Comparison of ENCODE assay signal across 16 cellular contexts in genomic region chr6:21444861-21445260, GRCh38.
DNase-seq lines count a peak whose midpoint lies in the region; ATAC-seq, FAIRE-seq and TF ChIP-seq lines count a peak whose summit lies in the region.
"Had no signal": no experiment of that assay in that cellular context is flagged by ENCODE, and none has a peak within 500 bp of the region (broad histone marks: within the 10 kb centered on the region; RNA-seq: fewer than 3 reads in every experiment).

No MANE protein-coding gene starts in this region.

- H3K23ac ChIP-seq in mesendoderm (ENCODE audit: low read length): no peak overlapping the region

- no peak overlapping the region for H3K27ac Mint-ChIP-seq in GM23338
- H3K27ac Mint-ChIP-seq: B cell; CD8-positive, alpha-beta T cell had no signal

- H3K27me3 Mint-ChIP-seq in GM23338 (ENCODE audit: insufficient read depth, low read depth, poor library complexity): no peaks in the 10 kb centered on the region

- no peak overlapping the region for H2BK120ac ChIP-seq in mesendoderm (ENCODE audit: low read depth, low read length)

- no peak overlapping the region for H2BK15ac ChIP-seq in mesendoderm (replicated peaks; ENCODE audit: low read depth)

- no peaks in the 10 kb centered on the region for H4K20me1 ChIP-seq in GM23338 (replicated peaks; ENCODE audit: insufficient read depth)
- H4K20me1 ChIP-seq: BLaER1 treated with 17β-estradiol and CSF1 and Interleukin-3, amounts not matched to agents 10 nM and 100 nM had no signal

- H3K4me3 ChIP-seq in GM23338 (no peak overlapping the region), mesendoderm (ENCODE audit: low read length) (no peak overlapping the region)
- H3K4me3 ChIP-seq: A549; BLaER1 treated with 17β-estradiol and CSF1 and Interleukin-3, amounts not matched to agents 10 nM and 100 nM; GM12878; HAP-1 had no signal

- 0 out of 2 replicates have a peak overlapping the region, but pooled peaks have one; percentile 66 for H2AFZ ChIP-seq in GM23338

- no peaks in the 10 kb centered on the region for H3K79me1 ChIP-seq in mesendoderm (ENCODE audit: low read length)

- no peaks in the 10 kb centered on the region; the same call in 2 of the 3 replicates for H3K9me3 Mint-ChIP-seq in GM23338
- H3K9me3 Mint-ChIP-seq: CD8-positive, alpha-beta T cell had no signal

- no peaks in the 10 kb centered on the region; the same call in 2 of the 3 replicates for H3K4me1 Mint-ChIP-seq in GM23338
- H3K4me1 Mint-ChIP-seq: B cell had no signal

- H3K4me2 ChIP-seq in GM23338 (no peak overlapping the region), mesendoderm (ENCODE audit: low read length) (no peak overlapping the region)
- H3K4me2 ChIP-seq: A549; BLaER1 treated with 17β-estradiol and CSF1 and Interleukin-3, amounts not matched to agents 10 nM and 100 nM had no signal

- H3K9ac ChIP-seq in mesendoderm (ENCODE audit: low read length): no peak overlapping the region
- H3K9ac ChIP-seq: BLaER1 treated with 17β-estradiol and CSF1 and Interleukin-3, amounts not matched to agents 10 nM and 100 nM had no signal

- peaks cover 9% of the 10 kb centered on the region; the same call in 1 of the 2 replicates for H3K9me2 ChIP-seq in GM23338 (ENCODE audit: insufficient read depth)

- H3K4ac ChIP-seq in mesendoderm (ENCODE audit: low read depth, low read length): no peak overlapping the region

- H3F3A ChIP-seq in GM23338 (replicated peaks; ENCODE audit: low read depth): no peaks in the 10 kb centered on the region

- TF ChIP-seq CTCF in GM23338 (conservative IDR thresholded peaks at IDR 0.05; ENCODE audit: low read depth in 2 of 2): no peak

- no peak overlapping the region for H3K56ac ChIP-seq in mesendoderm (ENCODE audit: low read length)

- ATAC-seq in GM23338 (no peak), GM18498 (IDR thresholded peaks at IDR 0.05; ENCODE audit: unreplicated experiment) (no peak)
- ATAC-seq: A549; CD8-positive, alpha-beta T cell; GM12878 had no signal

- no peak for FAIRE-seq in RCC 7860 (lab: Jason Lieb, UNC)
- FAIRE-seq: A549, GM12878 had no signal

- no peak overlapping the region for H3K4me3 Mint-ChIP-seq in GM23338
- H3K4me3 Mint-ChIP-seq: B cell; CD8-positive, alpha-beta T cell had no signal

- H3K36me3 ChIP-seq in GM23338 (ENCODE audit: insufficient read depth): no peaks in the 10 kb centered on the region
- no peaks in the 10 kb centered on the region for H3K36me3 ChIP-seq in mesendoderm (ENCODE audit: control insufficient read depth, insufficient read depth, low read length)
- H3K36me3 ChIP-seq: BLaER1 treated with 17β-estradiol and CSF1 and Interleukin-3, amounts not matched to agents 10 nM and 100 nM; HAP-1 had no signal

- H3K4me1 ChIP-seq in GM23338 (ENCODE audit: insufficient read depth) (no peaks in the 10 kb centered on the region; the same call in 1 of the 2 replicates), mesendoderm (ENCODE audit: control insufficient read depth, low read depth, low read length) (peaks cover 8% of the 10 kb centered on the region)
- H3K4me1 ChIP-seq: A549, HAP-1 had no signal

- WGBS in mesendoderm (ENCODE audit: extremely low coverage, insufficient coverage, low lambda C conversion rate): no CpG with 5 or more reads among the region's 7 CpGs

- H3K27me3 ChIP-seq in GM23338 (ENCODE audit: insufficient read depth) (no peaks in the 10 kb centered on the region), mesendoderm (ENCODE audit: insufficient read depth, low read length, poor library complexity) (no peaks in the 10 kb centered on the region)
- H3K27me3 ChIP-seq: BLaER1 treated with 17β-estradiol and CSF1 and Interleukin-3, amounts not matched to agents 10 nM and 100 nM had no signal

- H3K18ac ChIP-seq in mesendoderm (ENCODE audit: low read length): no peak overlapping the region

- H4K5ac ChIP-seq in mesendoderm (ENCODE audit: low read length): no peak overlapping the region

- no peak overlapping the region for H4K8ac ChIP-seq in mesendoderm (ENCODE audit: low read depth, low read length)

- DNase-seq in AG08395 (ENCODE audit: low spot score) (peak; percentile 16), GM23338 (ENCODE audit: low spot score) (no peak), cerebellum (ENCODE audit: low spot score) (peak; percentile 66), mesendoderm (no peak), NCI-H1694 treated with DMSO at 0.1 percent for 48 hours (lab: John Stamatoyannopoulos, UW) (no peak), RCC 7860 (ENCODE audit: low spot score) (no peak)
- DNase-seq: Calu3; CD8-positive, alpha-beta T cell; DMS79 treated with DMSO at 0.1 percent for 48 hours had no signal

- H3K79me2 ChIP-seq in GM23338 (replicated peaks; ENCODE audit: insufficient read depth): no peaks in the 10 kb centered on the region
- no peaks in the 10 kb centered on the region for H3K79me2 ChIP-seq in mesendoderm (ENCODE audit: control insufficient read depth, insufficient read depth, low read length)

- H2BK5ac ChIP-seq in mesendoderm (ENCODE audit: low read length): no peak overlapping the region

- peak overlapping the region; percentile 73 for H2AK5ac ChIP-seq in mesendoderm (ENCODE audit: low read length)

- H3K27ac ChIP-seq in GM23338 (ENCODE audit: low read depth) (no peak overlapping the region), mesendoderm (ENCODE audit: low read depth, low read length) (no peak overlapping the region)
- H3K27ac ChIP-seq: 22Rv1; A549; BLaER1 treated with 17β-estradiol and CSF1 and Interleukin-3, amounts not matched to agents 10 nM and 100 nM had no signal

- H3K36me3 Mint-ChIP-seq in GM23338 (ENCODE audit: low read depth): no peaks in the 10 kb centered on the region
- H3K36me3 Mint-ChIP-seq: CD8-positive, alpha-beta T cell had no signal

TF ChIP-seq in GM23338, 12 proteins besides CTCF, POLR2A, EP300 and RAD21:
- TF ChIP-seq STAT1 (IDR thresholded peaks at IDR 0.05; ENCODE audit: unreplicated experiment): no peak
- no peak for TF ChIP-seq ZNF114 (CRISPR knock-in tag; IDR thresholded peaks at IDR 0.05)
- TF ChIP-seq JUNB (IDR thresholded peaks at IDR 0.05; ENCODE audit: unreplicated experiment): no peak
- TF ChIP-seq, protein P1, sequence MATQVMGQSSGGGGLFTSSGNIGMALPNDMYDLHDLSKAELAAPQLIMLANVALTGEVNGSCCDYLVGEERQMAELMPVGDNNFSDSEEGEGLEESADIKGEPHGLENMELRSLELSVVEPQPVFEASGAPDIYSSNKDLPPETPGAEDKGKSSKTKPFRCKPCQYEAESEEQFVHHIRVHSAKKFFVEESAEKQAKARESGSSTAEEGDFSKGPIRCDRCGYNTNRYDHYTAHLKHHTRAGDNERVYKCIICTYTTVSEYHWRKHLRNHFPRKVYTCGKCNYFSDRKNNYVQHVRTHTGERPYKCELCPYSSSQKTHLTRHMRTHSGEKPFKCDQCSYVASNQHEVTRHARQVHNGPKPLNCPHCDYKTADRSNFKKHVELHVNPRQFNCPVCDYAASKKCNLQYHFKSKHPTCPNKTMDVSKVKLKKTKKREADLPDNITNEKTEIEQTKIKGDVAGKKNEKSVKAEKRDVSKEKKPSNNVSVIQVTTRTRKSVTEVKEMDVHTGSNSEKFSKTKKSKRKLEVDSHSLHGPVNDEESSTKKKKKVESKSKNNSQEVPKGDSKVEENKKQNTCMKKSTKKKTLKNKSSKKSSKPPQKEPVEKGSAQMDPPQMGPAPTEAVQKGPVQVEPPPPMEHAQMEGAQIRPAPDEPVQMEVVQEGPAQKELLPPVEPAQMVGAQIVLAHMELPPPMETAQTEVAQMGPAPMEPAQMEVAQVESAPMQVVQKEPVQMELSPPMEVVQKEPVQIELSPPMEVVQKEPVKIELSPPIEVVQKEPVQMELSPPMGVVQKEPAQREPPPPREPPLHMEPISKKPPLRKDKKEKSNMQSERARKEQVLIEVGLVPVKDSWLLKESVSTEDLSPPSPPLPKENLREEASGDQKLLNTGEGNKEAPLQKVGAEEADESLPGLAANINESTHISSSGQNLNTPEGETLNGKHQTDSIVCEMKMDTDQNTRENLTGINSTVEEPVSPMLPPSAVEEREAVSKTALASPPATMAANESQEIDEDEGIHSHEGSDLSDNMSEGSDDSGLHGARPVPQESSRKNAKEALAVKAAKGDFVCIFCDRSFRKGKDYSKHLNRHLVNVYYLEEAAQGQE (IDR thresholded peaks at IDR 0.05; ENCODE audit: unreplicated experiment): no peak
TF ChIP-seq in GM23338: peak in this region for 0.

Comparison
In these comparisons a context has a peak if more than half of its experiments do, and no peak if none do; other contexts are left out.
1. DNase-seq: peak in AG08395 (single experiment) and cerebellum (single experiment); none in GM23338 (single experiment), mesendoderm (single experiment), NCI-H1694 treated with DMSO at 0.1 percent for 48 hours (single experiment) and RCC 7860 (single experiment).